In genomic region chr19:7831452-7831851, GRCh38 we compare ENCODE assay signal across 8 cellular contexts. TPM values are rescaled to one million over a fixed set of nuclear protein-coding genes. Genes with fewer than 3 reads are reported as not detected.
DNase-seq lines count a peak whose midpoint lies in the region; TF ChIP-seq lines count a peak whose summit lies in the region.

No MANE protein-coding gene starts in this region.

- no TSS peak for BruUV-seq in A673 (replicated peaks; lab: Mats Ljungman, UMichigan)

- intact Hi-C loops in A673 (cut with micrococcal nuclease; ENCODE audit: unreplicated experiment): no loop called here
- intact Hi-C loops in activated T-helper 1 cell treated with anti-CD3 and anti-CD28 coated beads, Interleukin-12 subunit alpha, Interleukin-12 subunit beta, Interleukin-2, Interleukin-4 antibody, amounts not matched to agents 30 ng/mL and 10 ng/mL and 1 ng/mL, durations not matched to agents 14 hours and 24 hours and 36 hours (cut with micrococcal nuclease): no loop called here
- intact Hi-C loops in lower leg skin (cut with DNase I; ENCODE audit: low total_unique reads): no loop called here

- TF ChIP-seq CTCF in A673 (conservative IDR thresholded peaks at IDR 0.05; ENCODE audit: low read depth, low read length) (no peak), GM13977 (IDR thresholded peaks at IDR 0.05; ENCODE audit: extremely low read depth, insufficient read depth, missing control alignments) (no peak), lower leg skin (IDR thresholded peaks at IDR 0.05) (no peak)

- in situ Hi-C loops in GM13977 (cut with MboI; ENCODE audit: low pct_unique_long_range_greater_than_20kb, low sequenced_read_pairs, unreplicated experiment): no loop called here

- H3K4me3 ChIP-seq in A673 (ENCODE audit: low read depth, low read length, poor library complexity, severe bottlenecking) (no peak overlapping the region), lower leg skin (ENCODE audit: low read depth, poor library complexity, severe bottlenecking) (no peak overlapping the region)

- H3K27ac ChIP-seq in A673 (ENCODE audit: low read depth, low read length, poor library complexity, severe bottlenecking): no peak overlapping the region

- H3K4me3 Mint-ChIP-seq in activated T-helper 1 cell treated with anti-CD3 and anti-CD28 coated beads, Interleukin-12 subunit alpha, Interleukin-12 subunit beta, Interleukin-2, Interleukin-4 antibody, amounts not matched to agents 30 ng/mL and 10 ng/mL and 1 ng/mL, durations not matched to agents 14 hours and 24 hours and 36 hours: peak overlapping the region; percentile 86
- peak overlapping the region; percentile 76 to 88 (median 77) for H3K4me3 Mint-ChIP-seq in immature natural killer cell

- POLR2A ChIA-PET in A673 (lab: Charles Lee; ENCODE audit: low non-redundant PET): no interaction called here

- H3K36me3 Mint-ChIP-seq in activated T-helper 1 cell treated with anti-CD3 and anti-CD28 coated beads, Interleukin-12 subunit alpha, Interleukin-12 subunit beta, Interleukin-2, Interleukin-4 antibody, amounts not matched to agents 30 ng/mL and 10 ng/mL and 1 ng/mL, durations not matched to agents 14 hours and 24 hours and 36 hours (ENCODE audit: low read depth): no peaks in the 10 kb centered on the region
- H3K36me3 Mint-ChIP-seq in immature natural killer cell: no peaks in the 10 kb centered on the region

- no peak for TF ChIP-seq POLR2A in lower leg skin (IDR thresholded peaks at IDR 0.05)

- peaks cover 9% of the 10 kb centered on the region for H3K4me1 ChIP-seq in A673 (ENCODE audit: insufficient read depth, low read length, poor library complexity, severe bottlenecking)

- no peaks in the 10 kb centered on the region for H3K36me3 ChIP-seq in A673 (ENCODE audit: insufficient read depth, low read length, poor library complexity, severe bottlenecking)

- H3K27ac Mint-ChIP-seq in activated T-helper 1 cell treated with anti-CD3 and anti-CD28 coated beads, Interleukin-12 subunit alpha, Interleukin-12 subunit beta, Interleukin-2, Interleukin-4 antibody, amounts not matched to agents 30 ng/mL and 10 ng/mL and 1 ng/mL, durations not matched to agents 14 hours and 24 hours and 36 hours: no peak overlapping the region
- H3K27ac Mint-ChIP-seq in immature natural killer cell: peak overlapping the region in 2 of 6 donors; percentile 16 to 63

- CTCF ChIA-PET in A673 (lab: Charles Lee): no interaction called here

- H3K9me3 ChIP-seq in A673 (ENCODE audit: low read depth, low read length, poor library complexity, severe bottlenecking): no peaks in the 10 kb centered on the region

- no peaks in the 10 kb centered on the region for H3K9me3 Mint-ChIP-seq in activated T-helper 1 cell treated with anti-CD3 and anti-CD28 coated beads, Interleukin-12 subunit alpha, Interleukin-12 subunit beta, Interleukin-2, Interleukin-4 antibody, amounts not matched to agents 30 ng/mL and 10 ng/mL and 1 ng/mL, durations not matched to agents 14 hours and 24 hours and 36 hours
- no peaks in the 10 kb centered on the region for H3K9me3 Mint-ChIP-seq in immature natural killer cell

- H3K27me3 ChIP-seq in A673 (replicated peaks; ENCODE audit: insufficient read depth, low read depth, low read length, poor library complexity): no peaks in the 10 kb centered on the region

- DNase-seq in A673 (ENCODE audit: low spot score) (peak; percentile 26), GM13977 (ENCODE audit: low spot score) (peak; percentile 38), immature natural killer cell (no peak), NCI-H2029 treated with DMSO at 0.1 percent for 48 hours (lab: John Stamatoyannopoulos, UW) (no peak), lower leg skin (ENCODE audit: low spot score in 2 of 2) (no peak), NCI-H774 (lab: John Stamatoyannopoulos, UW) (no peak), SIG-M5 treated with dmso at 0.1 percent for 504 hours (lab: John Stamatoyannopoulos, UW; ENCODE audit: unreplicated experiment) (no peak)
- DNase-seq in activated T-helper 1 cell treated with anti-CD3 and anti-CD28 coated beads, Interleukin-12 subunit alpha, Interleukin-12 subunit beta, Interleukin-2, Interleukin-4 antibody, amounts not matched to agents 30 ng/mL and 10 ng/mL and 1 ng/mL, durations not matched to agents 14 hours and 24 hours and 36 hours (ENCODE audit: low spot score): no peak

- WGBS in lower leg skin, 2 donors: 62% methylated on average over 10 of the region's 10 CpGs

- peaks cover 21% of the 10 kb centered on the region for H3K4me1 Mint-ChIP-seq in activated T-helper 1 cell treated with anti-CD3 and anti-CD28 coated beads, Interleukin-12 subunit alpha, Interleukin-12 subunit beta, Interleukin-2, Interleukin-4 antibody, amounts not matched to agents 30 ng/mL and 10 ng/mL and 1 ng/mL, durations not matched to agents 14 hours and 24 hours and 36 hours (ENCODE audit: low read depth)
- peaks cover 16 to 19% of the 10 kb centered on the region in 2 donors for H3K4me1 Mint-ChIP-seq in immature natural killer cell

- peaks cover 8% of the 10 kb centered on the region for H3K27me3 Mint-ChIP-seq in activated T-helper 1 cell treated with anti-CD3 and anti-CD28 coated beads, Interleukin-12 subunit alpha, Interleukin-12 subunit beta, Interleukin-2, Interleukin-4 antibody, amounts not matched to agents 30 ng/mL and 10 ng/mL and 1 ng/mL, durations not matched to agents 14 hours and 24 hours and 36 hours (ENCODE audit: insufficient read depth)
- H3K27me3 Mint-ChIP-seq in immature natural killer cell (ENCODE audit: low read depth in 3 of 3): peaks cover 4 to 5% (median 5%) of the 10 kb centered on the region in 3 donors

RNA-seq across cellular contexts. Expression of gene EVI5L, which starts 1.4 kb away (rescaled TPM):
- total RNA-seq in A673 (2021) (4.8 and 8.8 TPM in 2 replicates), lower leg skin (10 to 100 TPM; 16.2 to 23.3 (median 20.0) TPM)
- 4.4 TPM in 2 replicates for total RNA-seq in activated T-helper 1 cell treated with anti-CD3 and anti-CD28 coated beads, Interleukin-12 subunit alpha, Interleukin-12 subunit beta, Interleukin-2, Interleukin-4 antibody, amounts not matched to agents 30 ng/mL and 10 ng/mL and 1 ng/mL, durations not matched to agents 14 hours and 24 hours and 36 hours
- polyA plus RNA-seq in immature natural killer cell: 1 to 10 TPM; 1.6 to 5.1 (median 2.7) TPM

RNA-seq across cellular contexts. Expression of gene PRR36, which starts 42.7 kb away (rescaled TPM):
- total RNA-seq in A673 (2021): 3.3 and 4.9 TPM in 2 replicates
- total RNA-seq in activated T-helper 1 cell treated with anti-CD3 and anti-CD28 coated beads, Interleukin-12 subunit alpha, Interleukin-12 subunit beta, Interleukin-2, Interleukin-4 antibody, amounts not matched to agents 30 ng/mL and 10 ng/mL and 1 ng/mL, durations not matched to agents 14 hours and 24 hours and 36 hours: 0.05 and 0.17 TPM in 2 replicates
- not detected for polyA plus RNA-seq in immature natural killer cell
- total RNA-seq in lower leg skin: under 1 TPM; 0.72 to 0.93 (median 0.83) TPM

RNA-seq across cellular contexts. Expression of gene LRRC8E, which starts 56.9 kb away (rescaled TPM):
- total RNA-seq in A673 (2021) (0.77 and 0.79 TPM in 2 replicates), lower leg skin (10 to 100 TPM; 27.3 to 31.8 (median 29.8) TPM)
- not detected in 2 replicates for total RNA-seq in activated T-helper 1 cell treated with anti-CD3 and anti-CD28 coated beads, Interleukin-12 subunit alpha, Interleukin-12 subunit beta, Interleukin-2, Interleukin-4 antibody, amounts not matched to agents 30 ng/mL and 10 ng/mL and 1 ng/mL, durations not matched to agents 14 hours and 24 hours and 36 hours
- polyA plus RNA-seq in immature natural killer cell: not detected

Comparison
In these comparisons a context has a peak if more than half of its experiments do, and no peak if none do; other contexts are left out.
1. DNase-seq: peak in A673 (single experiment) and GM13977 (single experiment); none in activated T-helper 1 cell treated with anti-CD3 and anti-CD28 coated beads, Interleukin-12 subunit alpha, Interleukin-12 subunit beta, Interleukin-2, Interleukin-4 antibody, amounts not matched to agents 30 ng/mL and 10 ng/mL and 1 ng/mL, durations not matched to agents 14 hours and 24 hours and 36 hours (single experiment), immature natural killer cell (0 of 3), NCI-H2029 treated with DMSO at 0.1 percent for 48 hours (single experiment), lower leg skin (0 of 2), NCI-H774 (single experiment) and SIG-M5 treated with dmso at 0.1 percent for 504 hours (single experiment).
2. RNA of gene LRRC8E, which starts 56.9 kb away (total RNA-seq): 27.3 to 31.8 TPM in lower leg skin; 0.77 to 0.79 TPM in A673 and not detected in activated T-helper 1 cell treated with anti-CD3 and anti-CD28 coated beads, Interleukin-12 subunit alpha, Interleukin-12 subunit beta, Interleukin-2, Interleukin-4 antibody, amounts not matched to agents 30 ng/mL and 10 ng/mL and 1 ng/mL, durations not matched to agents 14 hours and 24 hours and 36 hours; every median in the first group is over 10 times any median in the second.